13 cellular contexts compared by ENCODE assay signal in the genomic region with DNA sequence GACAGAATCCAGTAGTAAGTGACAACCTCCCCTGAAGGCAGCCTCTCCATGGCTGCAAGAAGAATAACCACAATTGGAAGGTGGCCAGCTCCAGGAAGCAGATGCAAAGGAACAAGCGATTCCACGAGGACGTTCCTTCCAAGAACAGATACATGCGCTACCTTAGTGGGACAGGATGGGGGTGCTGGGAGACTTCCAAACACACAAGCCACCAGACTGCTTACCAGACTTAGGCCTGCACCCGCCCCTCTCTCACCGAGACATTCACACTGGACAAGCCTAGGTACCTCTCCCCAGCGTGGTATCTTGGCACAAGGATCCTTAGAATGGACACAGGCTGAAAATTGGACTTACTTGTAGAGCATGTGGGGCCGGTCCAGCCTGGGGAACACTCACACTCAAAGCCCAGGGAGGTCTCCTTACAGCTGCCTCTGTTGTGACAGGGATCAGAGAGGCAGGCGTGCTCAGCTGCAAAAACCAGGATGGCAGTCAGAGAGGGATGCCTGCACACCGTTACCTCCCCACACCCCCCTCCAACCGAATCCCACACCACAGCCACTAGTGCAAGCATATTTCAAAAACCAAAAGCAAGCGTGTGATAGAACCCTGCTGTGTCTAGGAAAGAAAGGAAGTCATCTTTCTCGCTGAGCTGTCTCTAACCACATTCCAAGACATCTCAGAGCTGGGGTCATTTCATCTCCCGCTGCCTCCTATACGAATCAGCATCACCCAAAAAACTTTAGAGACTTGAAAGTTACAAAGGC. TPM values are rescaled to one million over a fixed set of nuclear protein-coding genes. Genes with fewer than 3 reads are reported as not detected.
DNase-seq lines count a peak whose midpoint lies in the region; ATAC-seq and TF ChIP-seq lines count a peak whose summit lies in the region.
"Had no signal": no experiment of that assay in that cellular context is flagged by ENCODE, and none has a peak within 500 bp of the region (broad histone marks: within the 10 kb centered on the region; RNA-seq: fewer than 3 reads in every experiment).

No MANE protein-coding gene starts in this region.

- peaks cover 4% of the 10 kb centered on the region; the same call in 1 of the 2 replicates for H3K36me3 ChIP-seq in SJCRH30
- H3K36me3 ChIP-seq in sigmoid colon: peaks cover 21 to 72% (median 44%) of the 10 kb centered on the region in 4 donors
- H3K36me3 ChIP-seq in MG63: peaks cover 26% of the 10 kb centered on the region

- WGBS in sigmoid colon, 2 donors: 62 to 78% methylated on average over 15 of the region's 15 CpGs

- peaks cover 34% of the 10 kb centered on the region for H3K4me1 ChIP-seq in SJCRH30
- peaks cover 0 to 59% (median 55%) of the 10 kb centered on the region in 4 donors for H3K4me1 ChIP-seq in sigmoid colon

- H3K4me3 ChIP-seq in SJCRH30 (no peak overlapping the region), sigmoid colon (no peak overlapping the region), MG63 (no peak overlapping the region)
- H3K4me3 ChIP-seq: SK-N-MC had no signal

- no peaks in the 10 kb centered on the region for H3K9me3 Mint-ChIP-seq in T-helper 2 cell treated with Interferon-gamma antibody and Interleukin-4, amounts not matched to agents 5 μg/mL and 100 μg/mL, for 36 hours
- H3K9me3 Mint-ChIP-seq: activated naive CD4-positive, alpha-beta T cell treated with anti-CD3 and anti-CD28 coated beads, Interleukin-2, amount 50 U/mL, for 24 hours; CD8-positive, alpha-beta T cell; immature natural killer cell had no signal

- no peaks in the 10 kb centered on the region for H3K36me3 Mint-ChIP-seq in T-helper 2 cell treated with Interferon-gamma antibody and Interleukin-4, amounts not matched to agents 5 μg/mL and 100 μg/mL, for 36 hours (ENCODE audit: low read depth)
- H3K36me3 Mint-ChIP-seq: activated naive CD4-positive, alpha-beta T cell treated with anti-CD3 and anti-CD28 coated beads, Interleukin-2, amount 50 U/mL, for 24 hours; CD8-positive, alpha-beta T cell had no signal

- DNase-seq in EH (ENCODE audit: low read depth): peak; percentile 75
- DNase-seq in SJCRH30: peak; percentile 61 to 80
- peak; percentile 77 for DNase-seq in glomerular visceral epithelial cell (ENCODE audit: extremely low spot score)
- DNase-seq in sigmoid colon: peak; percentile 85
- DNase-seq in MG63: no peak
- DNase-seq in T-helper 2 cell treated with Interferon-gamma antibody and Interleukin-4, amounts not matched to agents 5 μg/mL and 100 μg/mL, for 36 hours (ENCODE audit: low spot score): no peak
- DNase-seq: activated CD4-positive, alpha-beta T cell treated with anti-CD3 and anti-CD28 coated beads for 48 hours; CD8-positive, alpha-beta T cell; immature natural killer cell had no signal

- no peak overlapping the region for H3K27ac Mint-ChIP-seq in T-helper 2 cell treated with Interferon-gamma antibody and Interleukin-4, amounts not matched to agents 5 μg/mL and 100 μg/mL, for 36 hours
- H3K27ac Mint-ChIP-seq: activated naive CD4-positive, alpha-beta T cell treated with anti-CD3 and anti-CD28 coated beads, Interleukin-2, amount 50 U/mL, for 24 hours; CD8-positive, alpha-beta T cell; immature natural killer cell had no signal

- H3K27me3 ChIP-seq in SJCRH30: no peaks in the 10 kb centered on the region
- H3K27me3 ChIP-seq in sigmoid colon: no peaks in the 10 kb centered on the region
- H3K27me3 ChIP-seq in MG63: no peaks in the 10 kb centered on the region

- ATAC-seq in HG03025 (IDR thresholded peaks at IDR 0.05; ENCODE audit: low FRiP score, unreplicated experiment) (no peak), GM21619 (IDR thresholded peaks at IDR 0.05; ENCODE audit: unreplicated experiment) (no peak)
- ATAC-seq: CD8-positive, alpha-beta T cell had no signal

- no peaks in the 10 kb centered on the region for H3K9me3 ChIP-seq in SJCRH30 (replicated peaks)
- no peaks in the 10 kb centered on the region for H3K9me3 ChIP-seq in sigmoid colon
- no peaks in the 10 kb centered on the region for H3K9me3 ChIP-seq in MG63

- TF ChIP-seq EP300 in sigmoid colon (IDR thresholded peaks at IDR 0.05): no peak

- no peak for TF ChIP-seq POLR2A in sigmoid colon (IDR thresholded peaks at IDR 0.05)

- intact Hi-C loops in sigmoid colon (cut with DNase I): loop anchor here (5.0 kb wide), 1 partner anchor 179 kb away; no protein-coding TSS in a partner anchor

- H3K27me3 Mint-ChIP-seq in T-helper 2 cell treated with Interferon-gamma antibody and Interleukin-4, amounts not matched to agents 5 μg/mL and 100 μg/mL, for 36 hours (ENCODE audit: low read depth): peaks cover 15% of the 10 kb centered on the region

- peaks cover 2% of the 10 kb centered on the region for H3K4me1 Mint-ChIP-seq in T-helper 2 cell treated with Interferon-gamma antibody and Interleukin-4, amounts not matched to agents 5 μg/mL and 100 μg/mL, for 36 hours (ENCODE audit: low read depth)
- H3K4me1 Mint-ChIP-seq: activated naive CD4-positive, alpha-beta T cell treated with anti-CD3 and anti-CD28 coated beads, Interleukin-2, amount 50 U/mL, for 24 hours; immature natural killer cell had no signal

- H3K4me3 Mint-ChIP-seq in T-helper 2 cell treated with Interferon-gamma antibody and Interleukin-4, amounts not matched to agents 5 μg/mL and 100 μg/mL, for 36 hours: no peak overlapping the region
- H3K4me3 Mint-ChIP-seq: activated naive CD4-positive, alpha-beta T cell treated with anti-CD3 and anti-CD28 coated beads, Interleukin-2, amount 50 U/mL, for 24 hours; CD8-positive, alpha-beta T cell; immature natural killer cell had no signal

- TF ChIP-seq CTCF in sigmoid colon (IDR thresholded peaks at IDR 0.05): no peak

- H3K27ac ChIP-seq in SJCRH30 (no peak overlapping the region), sigmoid colon (peak overlapping the region; percentile 27 to 87 (median 83))
- H3K27ac ChIP-seq: SK-N-MC had no signal

RNA-seq across cellular contexts. Expression of gene JAG1, which starts 22.4 kb away (rescaled TPM):
- 8.8 TPM in 2 replicates for total RNA-seq in SJCRH30 (2014; rRNA removed; shearing (Covaris generic))
- 10 to 100 TPM; 29.9 to 76.4 (median 53.1) TPM for total RNA-seq in sigmoid colon
- polyA plus RNA-seq in sigmoid colon: 10 to 100 TPM in 1 of 3 donors, 1 to 10 TPM in 2; 3.9 to 32.4 (median 4.2) TPM
- total RNA-seq in MG63 (2014; rRNA removed; shearing (Covaris generic); ENCODE audit: low replicate concordance): 5.3 and 8.2 TPM in 2 replicates

Comparison
In these comparisons a context has a peak if more than half of its experiments do, and no peak if none do; other contexts are left out.
1. DNase-seq: peak in EH (single experiment), SJCRH30 (2 of 2), glomerular visceral epithelial cell (single experiment) and sigmoid colon (single experiment); none in MG63 (single experiment) and T-helper 2 cell treated with Interferon-gamma antibody and Interleukin-4, amounts not matched to agents 5 μg/mL and 100 μg/mL, for 36 hours (single experiment).